ENCODE assay signal across 8 cellular contexts in genomic region chr12:66130267-66131066, GRCh38. TPM values are rescaled to one million over a fixed set of nuclear protein-coding genes. Genes with fewer than 3 reads are reported as not detected.
DNase-seq lines count a peak whose midpoint lies in the region; ATAC-seq and TF ChIP-seq lines count a peak whose summit lies in the region.

TSS of gene LLPH (minus strand) at chr12:66130750. CDS start at chr12:66129106, 1,644 bp downstream.

- DNase-seq in GM06990 (ENCODE audit: extremely low read depth, insufficient read length) (peak; percentile 90), HFFc6 (peak; percentile 76), NB4 (ENCODE audit: low read depth) (peak; percentile 94), SKM-1 treated with dmso at 0.1 percent for 144 hours (lab: John Stamatoyannopoulos, UW; ENCODE audit: unreplicated experiment) (peak; percentile 58), Right ventricle myocardium inferior (ENCODE audit: missing footprints) (peak; percentile 96), ovary (peak; percentile 82 to 91 (median 85)), tibial artery (peak; percentile 84 to 92)

- H3K27ac ChIP-seq in ovary (peak within 1 kb of the TSS in 1 of 2 donors; percentile 1), tibial artery (peak within 1 kb of the TSS; percentile 63 to 66)

- intact Hi-C loops in Right ventricle myocardium inferior (cut with DNase I) (loop anchor here (5.0 kb wide), 1 partner anchor 37 kb away; the partner anchor contains the start of gene TMBIM4), ovary (cut with DNase I) (no loop called here), tibial artery (cut with DNase I; ENCODE audit: low total_unique reads) (no loop called here)

- TF ChIP-seq POLR2A in NB4 (IDR thresholded peaks at IDR 0.05; ENCODE audit: extremely low read depth, insufficient read length) (peak; percentile 86), ovary (IDR thresholded peaks at IDR 0.05) (peak; percentile 69)

- peaks cover 1% of the 10 kb centered on the region for H3K36me3 ChIP-seq in GM06990 (ENCODE audit: control insufficient read depth, insufficient read depth, low read length)
- H3K36me3 ChIP-seq in ovary, result no peaks in the 10 kb centered on the region
- peaks cover 10 to 25% (median 21%) of the 10 kb centered on the region in 3 donors for H3K36me3 ChIP-seq in tibial artery

- no peaks in the 10 kb centered on the region for H3K9me3 Mint-ChIP-seq in HFFc6
- no peaks in the 10 kb centered on the region for H3K9me3 Mint-ChIP-seq in activated naive CD8-positive, alpha-beta T cell (ENCODE audit: low read depth)

- no peak for TF ChIP-seq EP300 in ovary (IDR thresholded peaks at IDR 0.05)

- H3K4me3 ChIP-seq in GM06990 (replicated peaks; ENCODE audit: low read depth, low read length), result peak within 1 kb of the TSS; percentile 99
- peak within 1 kb of the TSS; percentile 90 for H3K4me3 ChIP-seq in NB4 (ENCODE audit: low read depth, low read length)
- H3K4me3 ChIP-seq in ovary, result peak within 1 kb of the TSS; percentile 79
- H3K4me3 ChIP-seq in tibial artery, result peak within 1 kb of the TSS; percentile 73 to 78

- ATAC-seq in Right ventricle myocardium inferior, result peak; percentile 97

- H3K4me3 Mint-ChIP-seq in HFFc6, result peak within 1 kb of the TSS; percentile 94
- H3K4me3 Mint-ChIP-seq in activated naive CD8-positive, alpha-beta T cell, result peak within 1 kb of the TSS; percentile 98

- TF ChIP-seq CTCF in GM06990 (IDR thresholded peaks at IDR 0.05; ENCODE audit: insufficient read depth, low read length, poor library complexity, severe bottlenecking), result no peak
- no peak for TF ChIP-seq CTCF in HFFc6 (IDR thresholded peaks at IDR 0.05)
- no peak for TF ChIP-seq CTCF in NB4 (IDR thresholded peaks at IDR 0.05; ENCODE audit: low read depth, low read length)
- no peak for TF ChIP-seq CTCF in ovary (IDR thresholded peaks at IDR 0.05)
- no peak for TF ChIP-seq CTCF in tibial artery (IDR thresholded peaks at IDR 0.05)

- H3K4me1 ChIP-seq in ovary (ENCODE audit: insufficient read depth) (peaks cover 1% of the 10 kb centered on the region), tibial artery (peaks cover 0 to 22% (median 11%) of the 10 kb centered on the region in 4 donors)

- no peaks in the 10 kb centered on the region for H3K27me3 ChIP-seq in GM06990 (replicated peaks; ENCODE audit: control insufficient read depth, insufficient read depth, low read length)
- no peaks in the 10 kb centered on the region for H3K27me3 ChIP-seq in ovary
- H3K27me3 ChIP-seq in tibial artery, result no peaks in the 10 kb centered on the region

- peaks cover 45% of the 10 kb centered on the region for H3K36me3 Mint-ChIP-seq in HFFc6 (ENCODE audit: low read depth)
- H3K36me3 Mint-ChIP-seq in activated naive CD8-positive, alpha-beta T cell, result peaks cover 23% of the 10 kb centered on the region

- H3K4me1 Mint-ChIP-seq in HFFc6 (ENCODE audit: low read depth), result peaks cover 60% of the 10 kb centered on the region
- H3K4me1 Mint-ChIP-seq in activated naive CD8-positive, alpha-beta T cell (ENCODE audit: low read depth), result peaks cover 51% of the 10 kb centered on the region

- no peaks in the 10 kb centered on the region for H3K9me3 ChIP-seq in ovary
- no peaks in the 10 kb centered on the region for H3K9me3 ChIP-seq in tibial artery

- H3K27me3 Mint-ChIP-seq in HFFc6 (ENCODE audit: insufficient read depth), result peaks cover 4% of the 10 kb centered on the region
- no peaks in the 10 kb centered on the region for H3K27me3 Mint-ChIP-seq in activated naive CD8-positive, alpha-beta T cell

- peak within 1 kb of the TSS; percentile 88 for H3K27ac Mint-ChIP-seq in HFFc6
- peak within 1 kb of the TSS; percentile 96 for H3K27ac Mint-ChIP-seq in activated naive CD8-positive, alpha-beta T cell

- WGBS in ovary, 3 donors, result 0 to 1% (median 0%) methylated on average over 49 of the region's 49 CpGs

RNA-seq across cellular contexts. Expression of gene LLPH, which starts in this region (rescaled TPM):
- total RNA-seq in HFFc6 (2021; fragmentation: NEBNext Ultra II Directional; extraction: Animal tissue kit (Norgen Biotek cat#: 25700)), result 10 to 100 TPM; 41.1 to 53.1 (median 45.5) TPM
- total RNA-seq in Right ventricle myocardium inferior, result 18.1 TPM
- total RNA-seq in ovary, result 10 to 100 TPM in 5 of 7 donors, 1 to 10 TPM in 2; 3.3 to 24.6 (median 21.5) TPM
- 10 to 100 TPM; 16.6 to 56.0 TPM for polyA plus RNA-seq in ovary
